Comparison of ENCODE assay signal across 16 cellular contexts in the genomic region with DNA sequence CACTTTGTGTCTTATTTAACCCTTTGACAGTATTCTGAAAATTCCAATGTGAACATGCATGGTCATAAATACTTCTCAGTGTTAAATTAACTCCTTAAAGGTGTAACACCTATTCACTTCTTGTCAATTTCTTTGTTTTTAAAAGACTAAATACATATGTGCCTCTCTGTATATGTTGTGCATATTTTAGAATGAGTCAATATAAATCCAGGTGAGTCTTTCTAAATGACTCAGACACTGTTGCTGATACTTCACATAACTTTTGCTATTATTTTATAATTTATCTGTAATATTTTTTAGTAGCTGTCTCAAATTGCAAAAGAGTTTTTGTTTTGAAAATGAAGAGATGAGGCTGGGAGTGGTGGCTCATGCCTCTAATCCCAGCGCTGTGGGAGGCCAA. TPM values are rescaled to one million over a fixed set of nuclear protein-coding genes. Genes with fewer than 3 reads are reported as not detected.
A peak's percentile ranks its signal among the peaks of the same experiment; 100 is the strongest.
DNase-seq lines count a peak whose midpoint lies in the region; ATAC-seq, FAIRE-seq and TF ChIP-seq lines count a peak whose summit lies in the region.
"Had no signal": no experiment of that assay in that cellular context is flagged by ENCODE, and none has a peak within 500 bp of the region (broad histone marks: within the 10 kb centered on the region; RNA-seq: fewer than 3 reads in every experiment).

No MANE protein-coding gene starts in this region.

- H2AFZ ChIP-seq in keratinocyte (ENCODE audit: control insufficient read depth, low read length), result peak overlapping the region; percentile 46

- no peak for TF ChIP-seq CTCF in keratinocyte (optimal IDR thresholded peaks at IDR 0.05 in 1 of 3, IDR thresholded peaks at IDR 0.05 in 1 of 3, conservative IDR thresholded peaks at IDR 0.05 in 1 of 3; ENCODE audit: extremely low read depth in 1 of 3, insufficient read depth in 2 of 3, low read length in 3 of 3)

- DNase-seq in HPDE6-E6E7 (ENCODE audit: extremely low spot score), result peak; percentile 32
- DNase-seq in SJSA1 (ENCODE audit: low read depth in 1 of 2, low spot score in 2 of 2), result no peak
- no peak for DNase-seq in epithelial cell of prostate (ENCODE audit: low read depth, low spot score)
- DNase-seq in keratinocyte (ENCODE audit: low read depth, low spot score), result no peak
- DNase-seq in stimulated activated CD4-positive, alpha-beta T cell treated with anti-CD3 and anti-CD28 coated beads, Interleukin-4, amount 100 ng/mL, for 24 hours, result no peak
- DNase-seq in NCI-H146 treated with DMSO at 0.1 percent for 48 hours (lab: John Stamatoyannopoulos, UW; ENCODE audit: unreplicated experiment), result no peak
- DNase-seq: C1 segment of cervical spinal cord; Calu3; CD4-positive, alpha-beta T cell; DMS 273 treated with DMSO at 0.1 percent for 48 hours; HCEC 1CT; HFFc6 had no signal

- H4K20me1 ChIP-seq in keratinocyte (ENCODE audit: control insufficient read depth, extremely low read depth, insufficient read depth, low read length), result no peaks in the 10 kb centered on the region

- no peak for ATAC-seq in GM21447 (IDR thresholded peaks at IDR 0.05; ENCODE audit: unreplicated experiment)

- no peaks in the 10 kb centered on the region for H3K9me1 ChIP-seq in keratinocyte (ENCODE audit: control insufficient read depth, extremely low read depth, insufficient read depth, low read length)

- H3K27ac ChIP-seq in SJSA1, result peak overlapping the region; percentile 40; the same call in 1 of the 2 replicates
- H3K27ac ChIP-seq in epithelial cell of prostate, result peak overlapping the region; percentile 71
- peak overlapping the region; percentile 87 for H3K27ac ChIP-seq in keratinocyte (ENCODE audit: control insufficient read depth, insufficient read depth, low read length)
- H3K27ac ChIP-seq: HL-60 had no signal

- H3K4me2 ChIP-seq in keratinocyte (ENCODE audit: control insufficient read depth, extremely low read depth, insufficient read depth, low read depth, low read length), result peak overlapping the region; percentile 69

- dilution Hi-C loops in keratinocyte (cut with MboI; ENCODE audit: extremely low pct_ligation_motif_present, low sequenced_read_pairs), result no loop called here

- H3K36me3 ChIP-seq in SJSA1, result peaks cover 11% of the 10 kb centered on the region
- no peaks in the 10 kb centered on the region for H3K36me3 ChIP-seq in keratinocyte (ENCODE audit: control insufficient read depth in 2 of 2, extremely low read depth in 1 of 2, insufficient read depth in 2 of 2, low read length in 2 of 2)

- no peak for FAIRE-seq in keratinocyte (lab: Jason Lieb, UNC)
- FAIRE-seq: A204.1, GM18507 had no signal

- H3K4me3 ChIP-seq in SJSA1, result no peak overlapping the region
- peak overlapping the region in 1 of 3 experiments; percentile 15 for H3K4me3 ChIP-seq in keratinocyte (ENCODE audit: control insufficient read depth in 2 of 3, extremely low read depth in 1 of 3, insufficient read depth in 2 of 3, low read depth in 1 of 3, low read length in 3 of 3)

- H3K27me3 ChIP-seq in SJSA1 (replicated peaks), result no peaks in the 10 kb centered on the region
- no peaks in the 10 kb centered on the region for H3K27me3 ChIP-seq in keratinocyte (ENCODE audit: control insufficient read depth, extremely low read depth, insufficient read depth, low read length)

- peaks cover 23% of the 10 kb centered on the region for H3K4me1 ChIP-seq in SJSA1 (replicated peaks)
- peaks cover 45% of the 10 kb centered on the region for H3K4me1 ChIP-seq in keratinocyte (ENCODE audit: control insufficient read depth, extremely low read depth, insufficient read depth, low read length)

- H3K9me3 ChIP-seq in SJSA1 (replicated peaks) (0 out of 2 replicates have a peak, but pooled peaks cover 3% of the 10 kb centered on the region), keratinocyte (ENCODE audit: control insufficient read depth, low read depth, low read length) (no peaks in the 10 kb centered on the region)

- H3K9ac ChIP-seq in keratinocyte (ENCODE audit: control insufficient read depth, extremely low read depth, insufficient read depth, low read length), result peak overlapping the region; percentile 63

- H3K79me2 ChIP-seq in keratinocyte (ENCODE audit: control insufficient read depth, insufficient read depth, low read length), result no peaks in the 10 kb centered on the region

RNA-seq across cellular contexts. Expression of a gene that starts 36.0 kb away (rescaled TPM):
- total RNA-seq in SJSA1 (2014; rRNA removed; shearing (Covaris generic)), result 48.3 and 59.3 TPM in 2 replicates
- 2.3 to 4.0 TPM (median 3.4 TPM) in 3 replicates for polyA plus RNA-seq in keratinocyte
- 2.6 TPM for polyA plus RNA-seq in keratinocyte (2011; ENCODE audit: low read depth)
- 2.4 and 3.2 TPM in 2 replicates for polyA plus RNA-seq in keratinocyte (2011; cell fraction: cytosol; rRNA removed)
- 9.5 and 11.3 TPM in 2 replicates for polyA plus RNA-seq in keratinocyte (2011; cell fraction: nucleus; rRNA removed)
- 2.9 and 4.9 TPM in 2 replicates for polyA plus RNA-seq in keratinocyte (2012; ENCODE audit: low replicate concordance)
- polyA minus RNA-seq in keratinocyte, result 3.2 to 8.2 TPM (median 3.8 TPM) in 3 replicates
- polyA minus RNA-seq in keratinocyte (2011; cell fraction: cytosol; rRNA and poly(A)+ RNA removed), result 2.1 TPM
- 11.4 and 26.2 TPM in 2 replicates for polyA minus RNA-seq in keratinocyte (2011; cell fraction: nucleus; rRNA and poly(A)+ RNA removed)
